1 cellular context compared by ENCODE assay signal in genomic region chr1:30085814-30086770, GRCh38.
TF ChIP-seq lines count a peak whose summit lies in the region.

No MANE protein-coding gene starts in this region.

TF ChIP-seq in HEK293, 187 proteins besides CTCF, POLR2A, EP300 and RAD21 (continued from another document):
- no peak for TF ChIP-seq HIC1 (tag by site-specific recombination; IDR thresholded peaks at IDR 0.05)
- peak; percentile 67; the same call in 1 of the 2 replicates for TF ChIP-seq ZBTB7A (tag by site-specific recombination; IDR thresholded peaks at IDR 0.05; ENCODE audit: low read depth)
- no peak for TF ChIP-seq ZNF423 (tag by site-specific recombination; IDR thresholded peaks at IDR 0.05)
- no peak for TF ChIP-seq ZNF133 (tag by site-specific recombination; IDR thresholded peaks at IDR 0.05)
- no peak for TF ChIP-seq ZNF664 (tag by site-specific recombination; IDR thresholded peaks at IDR 0.05)
- peak; percentile 18; the same call in 1 of the 2 replicates for TF ChIP-seq ZBTB8A (tag by site-specific recombination; IDR thresholded peaks at IDR 0.05)
- no peak for TF ChIP-seq BCL11A (tag by site-specific recombination; IDR thresholded peaks at IDR 0.05; ENCODE audit: low read depth)
- TF ChIP-seq ELK4 (IDR thresholded peaks at IDR 0.05; ENCODE audit: borderline replicate concordance, low read depth, low read length) = no peak
- TF ChIP-seq GLIS2 (tag by site-specific recombination; IDR thresholded peaks at IDR 0.05) = peak; percentile 37
- TF ChIP-seq ZNF248 (tag by site-specific recombination; IDR thresholded peaks at IDR 0.05) = no peak
- no peak for TF ChIP-seq PBX3 (CRISPR knock-in tag; IDR thresholded peaks at IDR 0.05)
- no peak for TF ChIP-seq SCRT2 (tag by site-specific recombination; IDR thresholded peaks at IDR 0.05)
- TF ChIP-seq ZNF747 (tag by site-specific recombination; IDR thresholded peaks at IDR 0.05) = no peak
- TF ChIP-seq ZNF600 (tag by site-specific recombination; IDR thresholded peaks at IDR 0.05) = no peak
- TF ChIP-seq ZBTB17 (tag by site-specific recombination; IDR thresholded peaks at IDR 0.05) = peak; percentile 79; the same call in 1 of the 2 replicates
- no peak for TF ChIP-seq ZNF362 (tag by site-specific recombination; IDR thresholded peaks at IDR 0.05)
- peak; percentile 70; the same call in 1 of the 2 replicates for TF ChIP-seq EGR2 (tag by site-specific recombination; IDR thresholded peaks at IDR 0.05; ENCODE audit: low read depth)
- TF ChIP-seq PATZ1 (tag by site-specific recombination; IDR thresholded peaks at IDR 0.05) = peak; percentile 87
- TF ChIP-seq BCL11B (tag by site-specific recombination; IDR thresholded peaks at IDR 0.05; ENCODE audit: low read depth) = no peak
- TF ChIP-seq TCF7L2 (IDR thresholded peaks at IDR 0.05; ENCODE audit: borderline replicate concordance, low read depth, low read length) = no peak
- TF ChIP-seq, protein P1, sequence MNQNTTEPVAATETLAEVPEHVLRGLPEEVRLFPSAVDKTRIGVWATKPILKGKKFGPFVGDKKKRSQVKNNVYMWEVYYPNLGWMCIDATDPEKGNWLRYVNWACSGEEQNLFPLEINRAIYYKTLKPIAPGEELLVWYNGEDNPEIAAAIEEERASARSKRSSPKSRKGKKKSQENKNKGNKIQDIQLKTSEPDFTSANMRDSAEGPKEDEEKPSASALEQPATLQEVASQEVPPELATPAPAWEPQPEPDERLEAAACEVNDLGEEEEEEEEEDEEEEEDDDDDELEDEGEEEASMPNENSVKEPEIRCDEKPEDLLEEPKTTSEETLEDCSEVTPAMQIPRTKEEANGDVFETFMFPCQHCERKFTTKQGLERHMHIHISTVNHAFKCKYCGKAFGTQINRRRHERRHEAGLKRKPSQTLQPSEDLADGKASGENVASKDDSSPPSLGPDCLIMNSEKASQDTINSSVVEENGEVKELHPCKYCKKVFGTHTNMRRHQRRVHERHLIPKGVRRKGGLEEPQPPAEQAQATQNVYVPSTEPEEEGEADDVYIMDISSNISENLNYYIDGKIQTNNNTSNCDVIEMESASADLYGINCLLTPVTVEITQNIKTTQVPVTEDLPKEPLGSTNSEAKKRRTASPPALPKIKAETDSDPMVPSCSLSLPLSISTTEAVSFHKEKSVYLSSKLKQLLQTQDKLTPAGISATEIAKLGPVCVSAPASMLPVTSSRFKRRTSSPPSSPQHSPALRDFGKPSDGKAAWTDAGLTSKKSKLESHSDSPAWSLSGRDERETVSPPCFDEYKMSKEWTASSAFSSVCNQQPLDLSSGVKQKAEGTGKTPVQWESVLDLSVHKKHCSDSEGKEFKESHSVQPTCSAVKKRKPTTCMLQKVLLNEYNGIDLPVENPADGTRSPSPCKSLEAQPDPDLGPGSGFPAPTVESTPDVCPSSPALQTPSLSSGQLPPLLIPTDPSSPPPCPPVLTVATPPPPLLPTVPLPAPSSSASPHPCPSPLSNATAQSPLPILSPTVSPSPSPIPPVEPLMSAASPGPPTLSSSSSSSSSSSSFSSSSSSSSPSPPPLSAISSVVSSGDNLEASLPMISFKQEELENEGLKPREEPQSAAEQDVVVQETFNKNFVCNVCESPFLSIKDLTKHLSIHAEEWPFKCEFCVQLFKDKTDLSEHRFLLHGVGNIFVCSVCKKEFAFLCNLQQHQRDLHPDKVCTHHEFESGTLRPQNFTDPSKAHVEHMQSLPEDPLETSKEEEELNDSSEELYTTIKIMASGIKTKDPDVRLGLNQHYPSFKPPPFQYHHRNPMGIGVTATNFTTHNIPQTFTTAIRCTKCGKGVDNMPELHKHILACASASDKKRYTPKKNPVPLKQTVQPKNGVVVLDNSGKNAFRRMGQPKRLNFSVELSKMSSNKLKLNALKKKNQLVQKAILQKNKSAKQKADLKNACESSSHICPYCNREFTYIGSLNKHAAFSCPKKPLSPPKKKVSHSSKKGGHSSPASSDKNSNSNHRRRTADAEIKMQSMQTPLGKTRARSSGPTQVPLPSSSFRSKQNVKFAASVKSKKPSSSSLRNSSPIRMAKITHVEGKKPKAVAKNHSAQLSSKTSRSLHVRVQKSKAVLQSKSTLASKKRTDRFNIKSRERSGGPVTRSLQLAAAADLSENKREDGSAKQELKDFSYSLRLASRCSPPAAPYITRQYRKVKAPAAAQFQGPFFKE (tag by site-specific recombination; IDR thresholded peaks at IDR 0.05; ENCODE audit: borderline replicate concordance) = 0 out of 2 replicates have a peak, but pooled peaks have one; percentile 32
- TF ChIP-seq ZNF18 (tag by site-specific recombination; IDR thresholded peaks at IDR 0.05) = 0 out of 2 replicates have a peak, but pooled peaks have one; percentile 12
- TF ChIP-seq ZNF311 (tag by site-specific recombination; IDR thresholded peaks at IDR 0.05; ENCODE audit: borderline replicate concordance) = no peak
- TF ChIP-seq PRDM10 (tag by site-specific recombination; IDR thresholded peaks at IDR 0.05) = 0 out of 2 replicates have a peak, but pooled peaks have one; percentile 39
- TF ChIP-seq WT1 (tag by site-specific recombination; IDR thresholded peaks at IDR 0.05) = no peak; the same call in 1 of the 2 replicates
- TF ChIP-seq SETDB1 (IDR thresholded peaks at IDR 0.05; ENCODE audit: insufficient read length, low read length) = no peak
- no peak for TF ChIP-seq ZNF624 (tag by site-specific recombination; IDR thresholded peaks at IDR 0.05)
- TF ChIP-seq, protein P2, sequence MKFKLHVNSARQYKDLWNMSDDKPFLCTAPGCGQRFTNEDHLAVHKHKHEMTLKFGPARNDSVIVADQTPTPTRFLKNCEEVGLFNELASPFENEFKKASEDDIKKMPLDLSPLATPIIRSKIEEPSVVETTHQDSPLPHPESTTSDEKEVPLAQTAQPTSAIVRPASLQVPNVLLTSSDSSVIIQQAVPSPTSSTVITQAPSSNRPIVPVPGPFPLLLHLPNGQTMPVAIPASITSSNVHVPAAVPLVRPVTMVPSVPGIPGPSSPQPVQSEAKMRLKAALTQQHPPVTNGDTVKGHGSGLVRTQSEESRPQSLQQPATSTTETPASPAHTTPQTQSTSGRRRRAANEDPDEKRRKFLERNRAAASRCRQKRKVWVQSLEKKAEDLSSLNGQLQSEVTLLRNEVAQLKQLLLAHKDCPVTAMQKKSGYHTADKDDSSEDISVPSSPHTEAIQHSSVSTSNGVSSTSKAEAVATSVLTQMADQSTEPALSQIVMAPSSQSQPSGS (tag by site-specific recombination; IDR thresholded peaks at IDR 0.05; ENCODE audit: low read depth) = no peak
- TF ChIP-seq KLF9 (tag by site-specific recombination; IDR thresholded peaks at IDR 0.05; ENCODE audit: low read depth) = peak; percentile 87
